Comparison of ENCODE assay signal across 30 cellular contexts in genomic region chr4:67430989-67431388, GRCh38.
"Had no signal": no experiment of that assay in that cellular context is flagged by ENCODE, and none has a peak within 500 bp of the region (broad histone marks: within the 10 kb centered on the region; RNA-seq: fewer than 3 reads in every experiment).

No MANE protein-coding gene starts in this region.

- H3K36me3 ChIP-seq: neural progenitor cell, ovary, thoracic aorta, thyroid gland, upper lobe of left lung, vagina had no signal

- H3K4me1 Mint-ChIP-seq: natural killer cell; nephron; neural progenitor cell; stimulated activated memory B cell treated with anti-CD40 and anti-IgM and Interleukin-4, amounts not matched to agents 10 μg/mL and 1 μg/mL and 100 μg/mL, for 72 hours; stimulated activated naive CD8-positive, alpha-beta T cell treated with anti-CD3 and anti-CD28 coated beads, Interleukin-15, amount 100 ng/mL, for 72 hours had no signal

- FAIRE-seq: urothelium cell line had no signal

- DNase-seq: natural killer cell; occipital lobe; ovary; posterior cingulate gyrus; psoas muscle; right cardiac atrium; spleen; stimulated activated CD4-positive, alpha-beta T cell treated with anti-CD3 and anti-CD28 coated beads, Interleukin-12 subunit alpha, Interleukin-12 subunit beta, amount 100 ng/mL, for 4 hours; stimulated activated CD4-positive, alpha-beta T cell treated with anti-CD3 and anti-CD28 coated beads, Interleukin-1b, Interleukin-23, amount 100 ng/mL, for 48 hours; stimulated activated CD4-positive, alpha-beta T cell treated with anti-CD3 and anti-CD28 coated beads, Interleukin-4, amount 100 ng/mL, for 1 hour; stimulated activated CD4-positive, alpha-beta T cell treated with anti-CD3 and anti-CD28 coated beads, Interleukin-4, amount 100 ng/mL, for 4 hours; stimulated activated CD8-positive, alpha-beta memory T cell treated with anti-CD3 and anti-CD28 coated beads, Interleukin-4, amount 100 ng/mL, for 48 hours; stimulated activated naive CD4-positive, alpha-beta T cell; stimulated activated naive CD8-positive, alpha-beta T cell treated with anti-CD3 and anti-CD28 coated beads, Interleukin-15, amount 100 ng/mL, for 72 hours; stimulated activated naive CD8-positive, alpha-beta T cell treated with anti-CD3 and anti-CD28 coated beads, Interleukin-15, Interleukin-2, amounts not matched to agents 100 U/mL and 50 U/mL, for 24 hours; thyroid gland; trophoblast cell; upper lobe of left lung had no signal

- H3K9ac ChIP-seq: neural progenitor cell, parathyroid adenoma had no signal

- H3K4me2 ChIP-seq: neural progenitor cell, smooth muscle cell had no signal

- H3K27me3 ChIP-seq: neural progenitor cell, ovary, spleen, thyroid gland, tibial nerve, upper lobe of left lung, vagina had no signal

- H3K9me3 ChIP-seq: ovary, psoas muscle, spleen, thoracic aorta, thyroid gland, upper lobe of left lung, vagina had no signal

- H3K4me1 ChIP-seq: neural progenitor cell, parathyroid adenoma, psoas muscle, spleen, thyroid gland, tibial nerve, upper lobe of left lung, vagina had no signal

- H3K79me2 ChIP-seq: parathyroid adenoma had no signal

- H3K27ac ChIP-seq: neural progenitor cell, ovary, parathyroid adenoma, psoas muscle, skin epidermis, spleen, thoracic aorta, thyroid gland, tibial nerve, upper lobe of left lung, vagina had no signal

- ATAC-seq: natural killer cell; psoas muscle; right cardiac atrium; sciatic nerve; stimulated activated memory B cell treated with anti-CD40 and anti-IgM and Interleukin-4, amounts not matched to agents 10 μg/mL and 1 μg/mL and 100 μg/mL, for 72 hours; stimulated activated naive CD8-positive, alpha-beta T cell treated with anti-CD3 and anti-CD28 coated beads, Interleukin-15, amount 100 ng/mL, for 72 hours; stimulated activated naive CD8-positive, alpha-beta T cell treated with anti-CD3 and anti-CD28 coated beads, Interleukin-15, Interleukin-2, amounts not matched to agents 100 U/mL and 50 U/mL, for 24 hours had no signal

- H3K9me3 Mint-ChIP-seq: neural progenitor cell had no signal

- H3K4me3 Mint-ChIP-seq: natural killer cell; nephron; neural progenitor cell; stimulated activated memory B cell treated with anti-CD40 and anti-IgM and Interleukin-4, amounts not matched to agents 10 μg/mL and 1 μg/mL and 100 μg/mL, for 72 hours; stimulated activated naive CD8-positive, alpha-beta T cell treated with anti-CD3 and anti-CD28 coated beads, Interleukin-15, amount 100 ng/mL, for 72 hours had no signal

- H3K27ac Mint-ChIP-seq: natural killer cell; nephron; neural progenitor cell; progenitor cell of endocrine pancreas; stimulated activated memory B cell treated with anti-CD40 and anti-IgM and Interleukin-4, amounts not matched to agents 10 μg/mL and 1 μg/mL and 100 μg/mL, for 72 hours; stimulated activated naive CD8-positive, alpha-beta T cell treated with anti-CD3 and anti-CD28 coated beads, Interleukin-15, amount 100 ng/mL, for 72 hours had no signal

- H3K27me3 Mint-ChIP-seq: progenitor cell of endocrine pancreas; stimulated activated memory B cell treated with anti-CD40 and anti-IgM and Interleukin-4, amounts not matched to agents 10 μg/mL and 1 μg/mL and 100 μg/mL, for 72 hours; stimulated activated naive CD8-positive, alpha-beta T cell treated with anti-CD3 and anti-CD28 coated beads, Interleukin-15, amount 100 ng/mL, for 72 hours had no signal

- H3K4me3 ChIP-seq: neural progenitor cell, ovary, psoas muscle, skin epidermis, smooth muscle cell, spleen, thoracic aorta, thyroid gland, tibial nerve, upper lobe of left lung, vagina had no signal

- H2AFZ ChIP-seq: neural progenitor cell, parathyroid adenoma had no signal
